8 cellular contexts compared by ENCODE assay signal in the genomic region with DNA sequence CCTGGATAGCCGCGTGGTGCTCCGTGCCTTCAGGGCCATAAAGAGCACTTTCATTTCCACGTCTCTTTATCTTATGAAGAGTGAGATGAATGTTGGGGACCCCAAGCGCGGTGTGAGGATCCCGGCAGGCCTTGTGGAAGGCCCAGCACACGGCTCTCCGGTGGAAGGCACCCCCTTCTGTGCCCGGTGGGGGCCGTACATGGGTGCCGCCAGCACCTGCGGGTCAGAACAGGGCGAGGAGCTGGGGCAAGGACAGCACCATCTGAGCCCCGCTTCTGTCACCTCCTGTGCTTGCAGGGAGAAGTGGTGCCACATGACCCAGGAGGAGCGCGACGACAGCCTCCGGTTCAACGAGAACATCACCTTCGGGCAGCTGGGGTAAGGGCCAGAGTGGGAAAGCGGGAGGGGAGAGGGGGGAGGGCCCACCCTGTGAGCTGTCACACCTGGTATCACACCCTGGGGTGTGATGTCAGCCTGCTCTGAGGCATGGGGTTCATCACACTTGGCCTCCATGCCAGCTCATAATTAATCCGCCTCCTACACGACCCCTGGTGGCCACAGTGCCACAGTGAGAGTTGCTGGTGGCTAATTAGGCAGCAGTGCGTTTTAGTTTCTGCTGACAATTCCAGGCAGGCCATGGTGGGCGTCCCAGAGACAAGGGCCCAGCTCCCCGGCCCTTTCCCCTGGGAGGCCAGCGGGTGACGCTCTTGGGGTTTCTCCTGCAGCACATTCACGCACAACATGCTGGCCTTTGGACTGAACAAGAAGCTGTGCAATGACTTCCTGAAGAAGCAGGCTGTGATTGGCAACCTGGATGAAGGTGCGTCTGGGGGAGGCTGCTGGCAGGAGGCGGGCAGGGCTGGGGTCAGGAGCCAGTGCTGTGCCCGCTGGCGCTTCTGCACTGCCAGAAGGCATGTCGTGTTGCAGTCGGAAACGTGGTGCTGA. TPM values are rescaled to one million over a fixed set of nuclear protein-coding genes. Genes with fewer than 3 reads are reported as not detected.
DNase-seq lines count a peak whose midpoint lies in the region; ATAC-seq and TF ChIP-seq lines count a peak whose summit lies in the region.

No MANE protein-coding gene starts in this region.

- no peaks in the 10 kb centered on the region for H3K9me3 Mint-ChIP-seq in activated T-cell treated with anti-CD3 and anti-CD28 coated beads, Interleukin-2, amount 50 U/mL, for 4 hours

- no peak overlapping the region for H3K4me3 Mint-ChIP-seq in activated T-cell treated with anti-CD3 and anti-CD28 coated beads, Interleukin-2, amount 50 U/mL, for 4 hours

- no peaks in the 10 kb centered on the region for H3K9me3 ChIP-seq in tibial artery

- H3K27ac ChIP-seq in tibial artery: no peak overlapping the region

- H3K4me3 ChIP-seq in fibroblast of the aortic adventitia (ENCODE audit: low read depth, low read length) (no peak overlapping the region), tibial artery (no peak overlapping the region)

- peaks cover 17% of the 10 kb centered on the region for H3K4me1 Mint-ChIP-seq in activated T-cell treated with anti-CD3 and anti-CD28 coated beads, Interleukin-2, amount 50 U/mL, for 4 hours (ENCODE audit: low read depth)

- H3K4me1 ChIP-seq in tibial artery: peaks cover 0 to 21% (median 17%) of the 10 kb centered on the region in 4 donors

- ATAC-seq in HG03280 (IDR thresholded peaks at IDR 0.05; ENCODE audit: unreplicated experiment) (peak; percentile 51), omental fat pad (ENCODE audit: low FRiP score) (peak; percentile 65)
- ATAC-seq in activated T-cell treated with anti-CD3 and anti-CD28 coated beads, Interleukin-2, amount 50 U/mL, for 4 hours: peak; percentile 92 to 94

- H3K36me3 Mint-ChIP-seq in activated T-cell treated with anti-CD3 and anti-CD28 coated beads, Interleukin-2, amount 50 U/mL, for 4 hours (ENCODE audit: insufficient read depth): no peaks in the 10 kb centered on the region

- intact Hi-C loops in tibial artery (cut with DNase I; ENCODE audit: low total_unique reads): no loop called here

- peak; percentile 69 for TF ChIP-seq CTCF in fibroblast of the aortic adventitia (IDR thresholded peaks at IDR 0.05; ENCODE audit: insufficient read depth, low read length)
- peak in 1 of 3 donors; percentile 31 for TF ChIP-seq CTCF in omental fat pad (IDR thresholded peaks at IDR 0.05)
- TF ChIP-seq CTCF in tibial artery (IDR thresholded peaks at IDR 0.05): peak; percentile 45 to 50

- H3K27me3 Mint-ChIP-seq in activated T-cell treated with anti-CD3 and anti-CD28 coated beads, Interleukin-2, amount 50 U/mL, for 4 hours (ENCODE audit: low read depth): no peaks in the 10 kb centered on the region

- DNase-seq in EH (ENCODE audit: low read depth): peak; percentile 67
- peak; percentile 73 for DNase-seq in activated T-cell treated with anti-CD3 and anti-CD28 coated beads, Interleukin-2, amount 50 U/mL, for 4 hours
- peak; percentile 59 for DNase-seq in fibroblast of the aortic adventitia (ENCODE audit: low read depth)
- peak; percentile 74 for DNase-seq in omental fat pad (ENCODE audit: low spot score)
- peak; percentile 70 to 79 for DNase-seq in tibial artery
- no peak for DNase-seq in NCI-H774 (lab: John Stamatoyannopoulos, UW)

- peaks cover 0 to 9% (median 3%) of the 10 kb centered on the region in 3 donors for H3K36me3 ChIP-seq in tibial artery

- H3K27me3 ChIP-seq in tibial artery: no peaks in the 10 kb centered on the region

TF ChIP-seq in PFSK-1, 5 proteins besides CTCF, POLR2A, EP300 and RAD21:
- TF ChIP-seq FOXP2 (optimal IDR thresholded peaks at IDR 0.05; ENCODE audit: borderline replicate concordance, extremely low read depth, extremely low read length, insufficient read depth): peak; percentile 15
- no peak for TF ChIP-seq TAF1 (IDR thresholded peaks at IDR 0.05; ENCODE audit: borderline replicate concordance, insufficient read depth, low read length)

RNA-seq across cellular contexts. Expression of a gene that starts 25.7 kb away (rescaled TPM):
- polyA plus RNA-seq in PFSK-1 (2012; ENCODE audit: insufficient read length, low read depth): not detected
- not detected for total RNA-seq in activated T-cell treated with anti-CD3 and anti-CD28 coated beads, Interleukin-2, amount 50 U/mL, for 4 hours
- not detected in 2 replicates for total RNA-seq in fibroblast of the aortic adventitia (ENCODE audit: low replicate concordance)
- total RNA-seq in omental fat pad: not detected

RNA-seq across cellular contexts. Expression of a gene that starts 59.0 kb away (rescaled TPM):
- 2.9 TPM for polyA plus RNA-seq in PFSK-1 (2012; ENCODE audit: insufficient read length, low read depth)
- 10 to 100 TPM; 13.6 to 19.6 (median 17.6) TPM for total RNA-seq in activated T-cell treated with anti-CD3 and anti-CD28 coated beads, Interleukin-2, amount 50 U/mL, for 4 hours
- total RNA-seq in fibroblast of the aortic adventitia (ENCODE audit: low replicate concordance) (21.5 and 28.3 TPM in 2 replicates), omental fat pad (10 to 100 TPM in 3 of 4 donors, 1 to 10 TPM in 1; 9.1 to 13.2 (median 11.2) TPM)
